Comparison of ENCODE assay signal across 8 cellular contexts in genomic region chr1:246724001-246724724, GRCh38. TPM values are rescaled to one million over a fixed set of nuclear protein-coding genes. Genes with fewer than 3 reads are reported as not detected.
DNase-seq lines count a peak whose midpoint lies in the region; ATAC-seq and TF ChIP-seq lines count a peak whose summit lies in the region.

Gene SCCPDH (plus strand): TSS chr1:246724409. CDS start chr1:246724423, 14 bp downstream.

- H3K36me3 ChIP-seq in heart left ventricle (peaks cover 0 to 26% (median 23%) of the 10 kb centered on the region in 9 donors), upper lobe of right lung (peaks cover 13% of the 10 kb centered on the region)

- peak within 1 kb of the TSS; percentile 93 for H3K4me3 ChIP-seq in GM12864 (ENCODE audit: low read depth, low read length)
- peak within 1 kb of the TSS; percentile 65 to 97 (median 92) for H3K4me3 ChIP-seq in heart left ventricle
- H3K4me3 ChIP-seq in upper lobe of right lung: peak within 1 kb of the TSS; percentile 91

- TF ChIP-seq CTCF in GM12864 (IDR thresholded peaks at IDR 0.05; ENCODE audit: low read depth, low read length, missing control alignments) (no peak), heart left ventricle (IDR thresholded peaks at IDR 0.05) (peak in 1 of 12 donors; percentile 8), upper lobe of right lung (IDR thresholded peaks at IDR 0.05) (no peak)

- H3K4me3 Mint-ChIP-seq in activated naive CD8-positive, alpha-beta T cell treated with anti-CD3 and anti-CD28 coated beads, Interleukin-2, amount 50 U/mL, for 24 hours: peak within 1 kb of the TSS; percentile 85

- H3K36me3 Mint-ChIP-seq in activated naive CD8-positive, alpha-beta T cell treated with anti-CD3 and anti-CD28 coated beads, Interleukin-2, amount 50 U/mL, for 24 hours (ENCODE audit: low read depth): peaks cover 28% of the 10 kb centered on the region

- intact Hi-C loops in heart left ventricle (cut with DNase I) (no loop called here), posterior vena cava (cut with DNase I) (no loop called here), upper lobe of right lung (cut with DNase I) (no loop called here)

- H3K4me1 Mint-ChIP-seq in activated naive CD8-positive, alpha-beta T cell treated with anti-CD3 and anti-CD28 coated beads, Interleukin-2, amount 50 U/mL, for 24 hours: peaks cover 13% of the 10 kb centered on the region

- H3K27ac ChIP-seq in heart left ventricle (peak within 1 kb of the TSS; percentile 56 to 93 (median 90)), upper lobe of right lung (peak within 1 kb of the TSS; percentile 83)

- H3K27me3 Mint-ChIP-seq in activated naive CD8-positive, alpha-beta T cell treated with anti-CD3 and anti-CD28 coated beads, Interleukin-2, amount 50 U/mL, for 24 hours: no peaks in the 10 kb centered on the region

- H3K4me1 ChIP-seq in heart left ventricle (peaks cover 0 to 32% (median 5%) of the 10 kb centered on the region in 12 donors), upper lobe of right lung (peaks cover 13% of the 10 kb centered on the region)

- peak within 1 kb of the TSS; percentile 84 for H3K27ac Mint-ChIP-seq in activated naive CD8-positive, alpha-beta T cell treated with anti-CD3 and anti-CD28 coated beads, Interleukin-2, amount 50 U/mL, for 24 hours

- peaks cover 6% of the 10 kb centered on the region for H3K9me3 Mint-ChIP-seq in activated naive CD8-positive, alpha-beta T cell treated with anti-CD3 and anti-CD28 coated beads, Interleukin-2, amount 50 U/mL, for 24 hours

- DNase-seq in GM12864 (ENCODE audit: low read depth) (peak; percentile 5), NCI-H1048 (lab: John Stamatoyannopoulos, UW) (peak; percentile 50), SW480 (ENCODE audit: low spot score) (peak; percentile 76), heart left ventricle (peak; percentile 74 to 86 (median 80)), posterior vena cava (ENCODE audit: low spot score) (peak; percentile 92), upper lobe of right lung (peak; percentile 91)
- peak; percentile 81 for DNase-seq in activated naive CD8-positive, alpha-beta T cell treated with anti-CD3 and anti-CD28 coated beads, Interleukin-2, amount 50 U/mL, for 24 hours

- TF ChIP-seq POLR2A in heart left ventricle (IDR thresholded peaks at IDR 0.05): no peak

- ATAC-seq in HG02588 (IDR thresholded peaks at IDR 0.05; ENCODE audit: unreplicated experiment): peak; percentile 97
- ATAC-seq in activated naive CD8-positive, alpha-beta T cell treated with anti-CD3 and anti-CD28 coated beads, Interleukin-2, amount 50 U/mL, for 24 hours: peak; percentile 99
- ATAC-seq in heart left ventricle: peak; percentile 81 to 98 (median 94)
- ATAC-seq in upper lobe of right lung: peak; percentile 97

- H3K27me3 ChIP-seq in heart left ventricle (no peaks in the 10 kb centered on the region), upper lobe of right lung (no peaks in the 10 kb centered on the region)

- WGBS in heart left ventricle, 4 donors: 0 to 1% (median 1%) methylated on average over 63 to 89 of the region's 89 CpGs

- H3K9me3 ChIP-seq in heart left ventricle (peaks cover 0 to 16% (median 2%) of the 10 kb centered on the region in 12 donors), upper lobe of right lung (no peaks in the 10 kb centered on the region)

RNA-seq across cellular contexts. Expression of gene SCCPDH, which starts in this region (rescaled TPM):
- total RNA-seq in heart left ventricle: 10 to 100 TPM; 22.0 to 36.4 (median 32.9) TPM
- 10 to 100 TPM; 13.8 to 27.3 TPM for polyA plus RNA-seq in heart left ventricle
- 10 to 100 TPM; 22.7 to 23.2 TPM for total RNA-seq in posterior vena cava
- total RNA-seq in upper lobe of right lung: 23.4 TPM

Comparison
In these comparisons a context has a peak if more than half of its experiments do, and no peak if none do; other contexts are left out.
1. Peak in every context shown above with its lines: DNase-seq, ATAC-seq, H3K4me3 ChIP-seq and H3K27ac ChIP-seq.
2. DNase-seq: peak in every context shown above with its lines; median percentile 92 in posterior vena cava; 91 in upper lobe of right lung; 81 in activated naive CD8-positive, alpha-beta T cell treated with anti-CD3 and anti-CD28 coated beads, Interleukin-2, amount 50 U/mL, for 24 hours; 80 in heart left ventricle; 76 in SW480; 50 in NCI-H1048; 5 in GM12864.